1 cellular context compared by ENCODE assay signal in the genomic region with DNA sequence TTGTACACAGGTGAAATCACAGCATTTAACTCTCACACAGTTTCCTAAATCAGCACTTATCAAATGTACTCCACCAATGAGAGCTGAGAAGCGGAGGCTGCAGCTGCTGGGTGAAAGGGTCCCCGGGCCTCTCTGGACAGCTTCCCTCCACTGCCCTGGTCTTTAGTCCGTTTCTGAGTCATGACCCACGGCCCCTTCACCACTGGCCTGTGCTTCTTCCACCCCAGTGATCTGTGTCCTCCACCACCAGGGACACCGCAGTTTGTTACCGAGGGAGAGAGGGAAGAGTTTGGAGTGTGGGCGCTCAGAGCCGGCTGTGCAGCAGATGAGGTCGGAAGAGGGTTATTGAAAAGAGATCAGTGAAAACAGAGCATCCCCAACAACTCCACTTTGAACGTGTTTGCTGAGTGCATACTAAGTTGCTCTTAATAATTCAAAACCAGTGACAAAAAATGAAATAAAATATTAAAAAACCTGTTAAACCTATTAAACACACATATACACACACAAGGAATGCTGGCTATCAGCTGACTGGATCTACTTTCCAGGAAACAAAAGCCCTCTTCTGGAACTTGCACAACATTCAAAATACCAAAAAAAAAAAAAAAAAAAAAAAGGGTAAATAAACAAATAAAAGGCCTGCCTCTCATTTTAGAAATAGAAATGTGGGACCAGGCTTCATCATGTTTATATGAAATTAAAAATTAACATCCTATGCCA.
A peak's percentile ranks its signal among the peaks of the same experiment; 100 is the strongest.
TF ChIP-seq lines count a peak whose summit lies in the region.

No MANE protein-coding gene starts in this region.

TF ChIP-seq in IMR-90, 13 proteins besides CTCF, POLR2A, EP300 and RAD21:
- TF ChIP-seq CEBPB (IDR thresholded peaks at IDR 0.05; ENCODE audit: low read depth, low read length) = 0 out of 2 replicates have a peak, but pooled peaks have one; percentile 7
- TF ChIP-seq RCOR1 (IDR thresholded peaks at IDR 0.05; ENCODE audit: insufficient replicate concordance, low read length) = no peak
